Comparison of ENCODE assay signal across 1 cellular context in the genomic region with DNA sequence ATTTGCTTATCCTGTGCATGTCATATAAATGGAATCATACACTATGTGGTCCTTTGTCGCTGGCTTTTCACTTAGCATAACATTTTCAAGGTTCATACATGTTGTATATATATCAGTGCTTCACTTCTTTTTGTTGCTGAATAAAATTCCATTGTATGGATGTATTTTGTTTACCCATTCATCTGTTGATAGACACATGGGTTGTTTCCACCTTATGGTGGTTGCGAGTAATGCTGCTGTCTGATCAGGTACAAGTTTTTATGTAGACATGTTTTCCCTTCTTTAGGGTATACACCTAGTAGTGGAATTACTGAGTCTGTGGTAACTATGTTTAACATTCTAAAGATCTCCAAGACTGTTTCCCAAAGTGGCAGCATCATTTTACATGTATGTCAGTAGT.
TF ChIP-seq lines count a peak whose summit lies in the region.

No MANE protein-coding gene starts in this region.

TF ChIP-seq in HCT116, 20 proteins besides CTCF, POLR2A, EP300 and RAD21:
- no peak for TF ChIP-seq YY1 (IDR thresholded peaks at IDR 0.05; ENCODE audit: extremely low read depth, insufficient replicate concordance, low read depth, low read length)
